ENCODE assay signal across 10 cellular contexts in genomic region chr2:202909394-202910192, GRCh38. TPM values are rescaled to one million over a fixed set of nuclear protein-coding genes. Genes with fewer than 3 reads are reported as not detected.
A peak's percentile ranks its signal among the peaks of the same experiment; 100 is the strongest.
DNase-seq lines count a peak whose midpoint lies in the region; ATAC-seq, FAIRE-seq and TF ChIP-seq lines count a peak whose summit lies in the region.
"Had no signal": no experiment of that assay in that cellular context is flagged by ENCODE, and none has a peak within 500 bp of the region (broad histone marks: within the 10 kb centered on the region; RNA-seq: fewer than 3 reads in every experiment).

No MANE protein-coding gene starts in this region.

- no peaks in the 10 kb centered on the region for H3K36me3 ChIP-seq in ovary

- POLR2A ChIA-PET in A549 (lab: Yijun Ruan, JAX), result no interaction called here

- TF ChIP-seq CTCF in A549 (IDR thresholded peaks at IDR 0.05) (no peak), GM12864 (IDR thresholded peaks at IDR 0.05; ENCODE audit: low read depth, low read length, missing control alignments) (no peak), foreskin fibroblast (IDR thresholded peaks at IDR 0.05; ENCODE audit: low read depth, low read length) (no peak), ovary (IDR thresholded peaks at IDR 0.05) (no peak)

- no peak for TF ChIP-seq RAD21 in A549 (conservative IDR thresholded peaks at IDR 0.05 in 1 of 2, IDR thresholded peaks at IDR 0.05 in 1 of 2)

- no peak for DNase-seq in A549 (ENCODE audit: low read depth in 1 of 2, low spot score in 1 of 2)
- DNase-seq in GM12864 (ENCODE audit: low read depth), result no peak
- peak; percentile 92 for DNase-seq in SIG-M5 treated with dmso at 0.1 percent for 504 hours (lab: John Stamatoyannopoulos, UW; ENCODE audit: unreplicated experiment)
- DNase-seq in foreskin fibroblast, result peak in 1 of 2 donors; percentile 9
- DNase-seq in NCI-H1092 (lab: John Stamatoyannopoulos, UW), result no peak
- DNase-seq in HCEC 1CT, result no peak
- no peak for DNase-seq in GM19240 (ENCODE audit: insufficient read length, low spot score)
- no peak for DNase-seq in ovary
- DNase-seq: anterior cingulate cortex, NCI-H146 had no signal

- no peak for ATAC-seq in A549

- no peaks in the 10 kb centered on the region for H3K27me3 ChIP-seq in ovary

- H3K4me3 ChIP-seq in A549 (peak overlapping the region; percentile 84; the same call in 1 of the 3 replicates), GM12864 (ENCODE audit: low read depth, low read length) (peak overlapping the region; percentile 98; the same call in 1 of the 2 replicates), foreskin fibroblast (ENCODE audit: low read depth in 1 of 2, low read length in 2 of 2) (peak overlapping the region; percentile 62 to 91), ovary (no peak overlapping the region)

- H3K4me1 ChIP-seq in A549 (peaks cover 15% of the 10 kb centered on the region; the same call in 1 of the 3 replicates), ovary (ENCODE audit: insufficient read depth) (no peaks in the 10 kb centered on the region)

- no peak for TF ChIP-seq EP300 in A549 (IDR thresholded peaks at IDR 0.05)
- no peak for TF ChIP-seq EP300 in ovary (IDR thresholded peaks at IDR 0.05)

- TF ChIP-seq POLR2A in A549 (IDR thresholded peaks at IDR 0.05; ENCODE audit: low read length), result no peak
- TF ChIP-seq POLR2A in ovary (IDR thresholded peaks at IDR 0.05), result no peak

- 88% methylated on average over 6 of the region's 6 CpGs for WGBS in A549 (ENCODE audit: missing lambda C conversion rate)
- WGBS in ovary, 3 donors, result 87 to 90% (median 90%) methylated on average over 6 of the region's 6 CpGs

- no peak for FAIRE-seq in A549 (lab: Jason Lieb, UNC)

- H3K9me3 ChIP-seq in A549, result peaks cover 6% of the 10 kb centered on the region; the same call in 1 of the 3 replicates
- no peaks in the 10 kb centered on the region for H3K9me3 ChIP-seq in ovary

- intact Hi-C loops in ovary (cut with DNase I), result no loop called here

- H3K27ac ChIP-seq in A549, result no peak overlapping the region
- H3K27ac ChIP-seq in ovary, result no peak overlapping the region

- H3K4me2 ChIP-seq in A549, result peak overlapping the region; percentile 81

- CTCF ChIA-PET in A549 (lab: Yijun Ruan, JAX), result interaction anchor here (0.9 kb wide), 1 partner anchor 24 kb away, joined by 3 read pairs; no protein-coding TSS in a partner anchor

TF ChIP-seq in A549, 52 proteins besides CTCF, POLR2A, EP300 and RAD21:
- TF ChIP-seq FOSB (CRISPR knock-in tag; IDR thresholded peaks at IDR 0.05) (no peak), POLR2AphosphoS2 (conservative IDR thresholded peaks at IDR 0.05; ENCODE audit: low read length) (no peak), JUNB (IDR thresholded peaks at IDR 0.05) (no peak), ZNF302 (CRISPR knock-in tag; IDR thresholded peaks at IDR 0.05) (no peak), HEYL (CRISPR knock-in tag; IDR thresholded peaks at IDR 0.05) (no peak), MYC (IDR thresholded peaks at IDR 0.05; ENCODE audit: borderline replicate concordance, low read length) (no peak), PBX3 (IDR thresholded peaks at IDR 0.05) (no peak), NR3C1 (IDR thresholded peaks at IDR 0.05) (no peak), HOXA7 (CRISPR knock-in tag; IDR thresholded peaks at IDR 0.05) (no peak), HOXB5 (CRISPR knock-in tag; IDR thresholded peaks at IDR 0.05) (no peak), HOXB13 (CRISPR knock-in tag; IDR thresholded peaks at IDR 0.05; ENCODE audit: low read depth) (no peak), FOSL2 (IDR thresholded peaks at IDR 0.05) (no peak), FOSL2 (CRISPR knock-in tag; IDR thresholded peaks at IDR 0.05) (no peak), BCL3 (IDR thresholded peaks at IDR 0.05) (no peak), SREBF2 (IDR thresholded peaks at IDR 0.05) (no peak), ZFP36 (IDR thresholded peaks at IDR 0.05; ENCODE audit: borderline replicate concordance, partially characterized antibody) (no peak), CHD2 (IDR thresholded peaks at IDR 0.05; ENCODE audit: low read length, partially characterized antibody) (no peak), HDAC2 (IDR thresholded peaks at IDR 0.05) (no peak), ZC3H11A (IDR thresholded peaks at IDR 0.05) (no peak)
- TF ChIP-seq, protein P1, sequence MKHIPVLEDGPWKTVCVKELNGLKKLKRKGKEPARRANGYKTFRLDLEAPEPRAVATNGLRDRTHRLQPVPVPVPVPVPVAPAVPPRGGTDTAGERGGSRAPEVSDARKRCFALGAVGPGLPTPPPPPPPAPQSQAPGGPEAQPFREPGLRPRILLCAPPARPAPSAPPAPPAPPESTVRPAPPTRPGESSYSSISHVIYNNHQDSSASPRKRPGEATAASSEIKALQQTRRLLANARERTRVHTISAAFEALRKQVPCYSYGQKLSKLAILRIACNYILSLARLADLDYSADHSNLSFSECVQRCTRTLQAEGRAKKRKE (CRISPR knock-in tag; IDR thresholded peaks at IDR 0.05; ENCODE audit: low read depth), result no peak

RNA-seq across cellular contexts. Expression of gene WDR12, which starts 1.9 kb away (rescaled TPM):
- polyA plus RNA-seq in A549 (2011; rRNA removed) (74.3 and 120 TPM in 2 replicates), A549 (2017; fragmentation: RNase III; extraction: RNeasy Plus Mini Kit Qiagen cat#74134 plus additional on column Dnase treatment) (47.8 to 57.3 TPM (median 53.6 TPM) in 3 replicates), ovary (10 to 100 TPM in 1 of 2 donors, 1 to 10 TPM in 1; 9.3 to 29.2 TPM)
- 15.0 and 15.6 TPM in 2 replicates for polyA plus RNA-seq in A549 (2012; cell fraction: cytosol; rRNA removed)
- polyA plus RNA-seq in A549 (2012; cell fraction: nucleus; rRNA removed), result 7.6 and 10.2 TPM in 2 replicates
- polyA minus RNA-seq in A549 (2011; rRNA and poly(A)+ RNA removed), result 14.3 and 14.6 TPM in 2 replicates
- total RNA-seq in ovary, result 10 to 100 TPM in 6 of 7 donors, 1 to 10 TPM in 1; 7.7 to 45.2 (median 29.2) TPM

RNA-seq across cellular contexts. Expression of gene CARF, which starts 2.5 kb away (rescaled TPM):
- 6.0 and 7.9 TPM in 2 replicates for polyA plus RNA-seq in A549 (2011; rRNA removed)
- 0.58 and 0.71 TPM in 2 replicates for polyA plus RNA-seq in A549 (2012; cell fraction: cytosol; rRNA removed)
- 0.55 and 0.76 TPM in 2 replicates for polyA plus RNA-seq in A549 (2012; cell fraction: nucleus; rRNA removed)
- 2.1 to 3.0 TPM (median 2.3 TPM) in 3 replicates for polyA plus RNA-seq in A549 (2017; fragmentation: RNase III; extraction: RNeasy Plus Mini Kit Qiagen cat#74134 plus additional on column Dnase treatment)
- polyA minus RNA-seq in A549 (2011; rRNA and poly(A)+ RNA removed), result 3.4 and 5.9 TPM in 2 replicates
- 10 to 100 TPM; 11.1 to 15.5 (median 13.5) TPM for total RNA-seq in ovary
- 1 to 10 TPM; 4.4 to 9.8 TPM for polyA plus RNA-seq in ovary

RNA-seq across cellular contexts. Expression of gene ICA1L, which starts 38.0 kb away (rescaled TPM):
- polyA plus RNA-seq in A549 (2011; rRNA removed), result 4.7 and 6.0 TPM in 2 replicates
- polyA plus RNA-seq in A549 (2012; cell fraction: cytosol; rRNA removed), result 0.93 and 1.2 TPM in 2 replicates
- polyA plus RNA-seq in A549 (2012; cell fraction: nucleus; rRNA removed), result 1.5 and 2.1 TPM in 2 replicates
- polyA plus RNA-seq in A549 (2017; fragmentation: RNase III; extraction: RNeasy Plus Mini Kit Qiagen cat#74134 plus additional on column Dnase treatment), result 1.6 to 2.2 TPM (median 2.2 TPM) in 3 replicates
- polyA minus RNA-seq in A549 (2011; rRNA and poly(A)+ RNA removed), result 2.1 and 4.6 TPM in 2 replicates
- total RNA-seq in ovary, result 10 to 100 TPM; 13.2 to 24.6 (median 20.8) TPM
- 1 to 10 TPM; 6.3 to 9.9 TPM for polyA plus RNA-seq in ovary
